Comparison of ENCODE assay signal across 9 cellular contexts in genomic region chr15:51121118-51121517, GRCh38. TPM values are rescaled to one million over a fixed set of nuclear protein-coding genes. Genes with fewer than 3 reads are reported as not detected.
A peak's percentile ranks its signal among the peaks of the same experiment; 100 is the strongest.
DNase-seq lines count a peak whose midpoint lies in the region; ATAC-seq lines count a peak whose summit lies in the region.
"Had no signal": no experiment of that assay in that cellular context is flagged by ENCODE, and none has a peak within 500 bp of the region (broad histone marks: within the 10 kb centered on the region; RNA-seq: fewer than 3 reads in every experiment).

No MANE protein-coding gene starts in this region.

- DNase-seq in AG08396 (ENCODE audit: low spot score) (peak; percentile 70), HS-5 (ENCODE audit: low read depth) (peak; percentile 91), kidney tubule cell (ENCODE audit: low spot score) (peak; percentile 98), T-cell (no peak)
- DNase-seq: T-helper 17 cell had no signal

- CTCF ChIA-PET in T-cell (lab: Charles Lee), result no interaction called here

- H3K27me3 Mint-ChIP-seq in activated T-helper 17 cell treated with anti-CD3 and anti-CD28 coated beads, Interleukin-2, amount 50 U/mL, for 72 hours, result peaks cover 23% of the 10 kb centered on the region
- peaks cover 17 to 19% of the 10 kb centered on the region in 2 donors for H3K27me3 Mint-ChIP-seq in T-cell

- no peaks in the 10 kb centered on the region for H3K9me3 Mint-ChIP-seq in activated T-helper 17 cell treated with anti-CD3 and anti-CD28 coated beads, Interleukin-2, amount 50 U/mL, for 72 hours
- H3K9me3 Mint-ChIP-seq in T-cell, result peaks cover 4 to 6% (median 5%) of the 10 kb centered on the region in 3 donors

- H3K4me3 Mint-ChIP-seq in activated T-helper 17 cell treated with anti-CD3 and anti-CD28 coated beads, Interleukin-2, amount 50 U/mL, for 72 hours, result no peak overlapping the region
- H3K4me3 Mint-ChIP-seq in T-cell, result no peak overlapping the region
- H3K4me3 Mint-ChIP-seq: T-helper 17 cell had no signal

- H3K4me1 Mint-ChIP-seq in activated T-helper 17 cell treated with anti-CD3 and anti-CD28 coated beads, Interleukin-2, amount 50 U/mL, for 72 hours, result no peaks in the 10 kb centered on the region
- no peaks in the 10 kb centered on the region for H3K4me1 Mint-ChIP-seq in T-cell
- H3K4me1 Mint-ChIP-seq: T-helper 17 cell had no signal

- peak; percentile 90 for ATAC-seq in activated T-helper 17 cell treated with anti-CD3 and anti-CD28 coated beads, Interleukin-2, amount 50 U/mL, for 72 hours (replicated peaks)
- no peak for ATAC-seq in T-cell (replicated peaks in 1 of 4)
- no peak for ATAC-seq in HG02938 (IDR thresholded peaks at IDR 0.05; ENCODE audit: unreplicated experiment)
- no peak for ATAC-seq in HG03097 (IDR thresholded peaks at IDR 0.05; ENCODE audit: low FRiP score, unreplicated experiment)
- ATAC-seq in HG03520 (IDR thresholded peaks at IDR 0.05; ENCODE audit: unreplicated experiment), result no peak
- ATAC-seq: T-helper 17 cell had no signal

- POLR2A ChIA-PET in T-cell (lab: Charles Lee), result no interaction called here

- no peak overlapping the region for H3K27ac Mint-ChIP-seq in activated T-helper 17 cell treated with anti-CD3 and anti-CD28 coated beads, Interleukin-2, amount 50 U/mL, for 72 hours
- H3K27ac Mint-ChIP-seq in T-cell, result no peak overlapping the region
- H3K27ac Mint-ChIP-seq: T-helper 17 cell had no signal

- H3K36me3 Mint-ChIP-seq in activated T-helper 17 cell treated with anti-CD3 and anti-CD28 coated beads, Interleukin-2, amount 50 U/mL, for 72 hours (ENCODE audit: low read depth), result no peaks in the 10 kb centered on the region
- H3K36me3 Mint-ChIP-seq in T-cell, result no peaks in the 10 kb centered on the region

RNA-seq across cellular contexts. Expression of gene TNFAIP8L3, which starts 26.4 kb away (rescaled TPM):
- not detected for total RNA-seq in activated T-helper 17 cell treated with anti-CD3 and anti-CD28 coated beads, Interleukin-2, amount 50 U/mL, for 72 hours
- total RNA-seq in T-cell, result not detected
- total RNA-seq: T-helper 17 cell had no signal

Comparison
In these comparisons a context has a peak if more than half of its experiments do, and no peak if none do; other contexts are left out.
1. DNase-seq: peak in AG08396 (single experiment), HS-5 (single experiment) and kidney tubule cell (single experiment); none in T-cell (0 of 34).